Comparison of ENCODE assay signal across 2 cellular contexts in the genomic region with DNA sequence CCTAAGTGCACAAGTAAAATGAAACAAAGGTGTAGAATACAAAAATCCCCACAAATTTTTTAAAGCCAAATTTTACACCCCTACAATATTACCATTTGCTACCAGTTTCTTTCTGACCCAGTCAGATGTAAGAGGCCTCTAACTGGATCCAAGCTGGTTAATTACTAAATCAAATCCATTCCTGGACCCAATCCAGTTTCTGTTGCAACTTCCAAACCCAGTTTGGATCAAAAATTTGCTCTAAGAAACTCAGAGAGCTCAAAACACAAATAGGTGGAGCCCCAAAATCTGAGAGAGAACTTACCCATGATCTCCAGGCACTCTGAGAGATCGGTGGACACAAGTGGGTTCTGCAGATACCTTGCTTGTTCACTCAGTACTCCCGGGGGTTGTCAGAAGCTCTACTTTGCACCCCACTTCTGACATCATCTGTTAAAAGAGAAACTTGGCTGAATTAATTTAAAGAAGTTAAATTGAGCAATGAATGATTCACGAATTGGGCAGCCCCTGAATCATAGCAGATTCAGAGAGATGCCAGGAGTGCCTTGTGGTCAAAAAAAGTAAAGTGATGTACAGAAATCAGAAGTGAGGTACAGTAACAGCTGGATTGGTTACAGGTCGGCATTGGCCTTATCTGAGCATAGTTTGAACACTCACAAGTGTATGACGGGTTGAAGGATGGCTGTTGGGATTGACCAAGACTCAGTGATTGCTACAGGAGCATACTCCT.
TF ChIP-seq lines count a peak whose summit lies in the region.

No MANE protein-coding gene starts in this region.

TF ChIP-seq in SK-N-SH, 30 proteins besides CTCF, POLR2A, EP300 and RAD21 (continued from another document):
- 0 out of 2 replicates have a peak, but pooled peaks have one; percentile 16 for TF ChIP-seq MEF2A (IDR thresholded peaks at IDR 0.05; ENCODE audit: borderline replicate concordance, low read depth)
- TF ChIP-seq SMC3 (IDR thresholded peaks at IDR 0.05; ENCODE audit: low read depth, low read length), result no peak
- TF ChIP-seq SIN3A (IDR thresholded peaks at IDR 0.05; ENCODE audit: borderline replicate concordance, low read depth, low read length), result no peak
- no peak for TF ChIP-seq MXI1 (IDR thresholded peaks at IDR 0.05; ENCODE audit: low read depth, low read length)
- no peak for TF ChIP-seq RCOR1 (IDR thresholded peaks at IDR 0.05; ENCODE audit: low read length)
- TF ChIP-seq EZH2phosphoT487 (IDR thresholded peaks at IDR 0.05; ENCODE audit: borderline replicate concordance, low read depth), result no peak
- TF ChIP-seq NRF1 (IDR thresholded peaks at IDR 0.05; ENCODE audit: low read depth, low read length), result no peak
- peak; percentile 34; the same call in 1 of the 2 replicates for TF ChIP-seq JUND (IDR thresholded peaks at IDR 0.05)
- TF ChIP-seq, protein P1, sequence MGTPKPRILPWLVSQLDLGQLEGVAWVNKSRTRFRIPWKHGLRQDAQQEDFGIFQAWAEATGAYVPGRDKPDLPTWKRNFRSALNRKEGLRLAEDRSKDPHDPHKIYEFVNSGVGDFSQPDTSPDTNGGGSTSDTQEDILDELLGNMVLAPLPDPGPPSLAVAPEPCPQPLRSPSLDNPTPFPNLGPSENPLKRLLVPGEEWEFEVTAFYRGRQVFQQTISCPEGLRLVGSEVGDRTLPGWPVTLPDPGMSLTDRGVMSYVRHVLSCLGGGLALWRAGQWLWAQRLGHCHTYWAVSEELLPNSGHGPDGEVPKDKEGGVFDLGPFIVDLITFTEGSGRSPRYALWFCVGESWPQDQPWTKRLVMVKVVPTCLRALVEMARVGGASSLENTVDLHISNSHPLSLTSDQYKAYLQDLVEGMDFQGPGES (IDR thresholded peaks at IDR 0.05; ENCODE audit: low read depth, low read length), result no peak
- TF ChIP-seq TCF12 (IDR thresholded peaks at IDR 0.05), result peak; percentile 50; the same call in 1 of the 2 replicates
- no peak for TF ChIP-seq ELF1 (IDR thresholded peaks at IDR 0.05)
- TF ChIP-seq, protein P2, sequence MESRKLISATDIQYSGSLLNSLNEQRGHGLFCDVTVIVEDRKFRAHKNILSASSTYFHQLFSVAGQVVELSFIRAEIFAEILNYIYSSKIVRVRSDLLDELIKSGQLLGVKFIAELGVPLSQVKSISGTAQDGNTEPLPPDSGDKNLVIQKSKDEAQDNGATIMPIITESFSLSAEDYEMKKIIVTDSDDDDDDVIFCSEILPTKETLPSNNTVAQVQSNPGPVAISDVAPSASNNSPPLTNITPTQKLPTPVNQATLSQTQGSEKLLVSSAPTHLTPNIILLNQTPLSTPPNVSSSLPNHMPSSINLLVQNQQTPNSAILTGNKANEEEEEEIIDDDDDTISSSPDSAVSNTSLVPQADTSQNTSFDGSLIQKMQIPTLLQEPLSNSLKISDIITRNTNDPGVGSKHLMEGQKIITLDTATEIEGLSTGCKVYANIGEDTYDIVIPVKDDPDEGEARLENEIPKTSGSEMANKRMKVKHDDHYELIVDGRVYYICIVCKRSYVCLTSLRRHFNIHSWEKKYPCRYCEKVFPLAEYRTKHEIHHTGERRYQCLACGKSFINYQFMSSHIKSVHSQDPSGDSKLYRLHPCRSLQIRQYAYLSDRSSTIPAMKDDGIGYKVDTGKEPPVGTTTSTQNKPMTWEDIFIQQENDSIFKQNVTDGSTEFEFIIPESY (IDR thresholded peaks at IDR 0.05; ENCODE audit: borderline replicate concordance, low read depth), result no peak
- TF ChIP-seq, protein P3, sequence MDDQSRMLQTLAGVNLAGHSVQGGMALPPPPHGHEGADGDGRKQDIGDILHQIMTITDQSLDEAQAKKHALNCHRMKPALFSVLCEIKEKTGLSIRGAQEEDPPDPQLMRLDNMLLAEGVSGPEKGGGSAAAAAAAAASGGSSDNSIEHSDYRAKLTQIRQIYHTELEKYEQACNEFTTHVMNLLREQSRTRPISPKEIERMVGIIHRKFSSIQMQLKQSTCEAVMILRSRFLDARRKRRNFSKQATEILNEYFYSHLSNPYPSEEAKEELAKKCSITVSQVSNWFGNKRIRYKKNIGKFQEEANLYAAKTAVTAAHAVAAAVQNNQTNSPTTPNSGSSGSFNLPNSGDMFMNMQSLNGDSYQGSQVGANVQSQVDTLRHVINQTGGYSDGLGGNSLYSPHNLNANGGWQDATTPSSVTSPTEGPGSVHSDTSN (IDR thresholded peaks at IDR 0.05), result peak; percentile 52
- TF ChIP-seq, protein P4, sequence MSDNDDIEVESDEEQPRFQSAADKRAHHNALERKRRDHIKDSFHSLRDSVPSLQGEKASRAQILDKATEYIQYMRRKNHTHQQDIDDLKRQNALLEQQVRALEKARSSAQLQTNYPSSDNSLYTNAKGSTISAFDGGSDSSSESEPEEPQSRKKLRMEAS (IDR thresholded peaks at IDR 0.05; ENCODE audit: low read depth), result no peak
- no peak for TF ChIP-seq FOXJ3 (CRISPR knock-in tag; IDR thresholded peaks at IDR 0.05)
- no peak for TF ChIP-seq CHD2 (IDR thresholded peaks at IDR 0.05; ENCODE audit: low read length, partially characterized antibody)
- no peak for TF ChIP-seq USF2 (IDR thresholded peaks at IDR 0.05; ENCODE audit: borderline replicate concordance, low read depth, low read length)
- no peak for TF ChIP-seq GABPA (IDR thresholded peaks at IDR 0.05; ENCODE audit: low read depth)
- 0 out of 2 replicates have a peak, but pooled peaks have one; percentile 8 for TF ChIP-seq TEAD4 (IDR thresholded peaks at IDR 0.05; ENCODE audit: borderline replicate concordance, insufficient read depth)
- peak; percentile 78 for TF ChIP-seq FOSL2 (IDR thresholded peaks at IDR 0.05; ENCODE audit: borderline replicate concordance, low read depth)
- no peak for TF ChIP-seq YY1 (IDR thresholded peaks at IDR 0.05; ENCODE audit: low read depth)
- no peak for TF ChIP-seq POLR2AphosphoS5 (IDR thresholded peaks at IDR 0.05; ENCODE audit: low read depth, low read length)
- no peak for TF ChIP-seq NFIC (IDR thresholded peaks at IDR 0.05; ENCODE audit: borderline replicate concordance)

TF ChIP-seq in WTC11, 78 proteins besides CTCF, POLR2A, EP300 and RAD21:
- TF ChIP-seq, protein P5, sequence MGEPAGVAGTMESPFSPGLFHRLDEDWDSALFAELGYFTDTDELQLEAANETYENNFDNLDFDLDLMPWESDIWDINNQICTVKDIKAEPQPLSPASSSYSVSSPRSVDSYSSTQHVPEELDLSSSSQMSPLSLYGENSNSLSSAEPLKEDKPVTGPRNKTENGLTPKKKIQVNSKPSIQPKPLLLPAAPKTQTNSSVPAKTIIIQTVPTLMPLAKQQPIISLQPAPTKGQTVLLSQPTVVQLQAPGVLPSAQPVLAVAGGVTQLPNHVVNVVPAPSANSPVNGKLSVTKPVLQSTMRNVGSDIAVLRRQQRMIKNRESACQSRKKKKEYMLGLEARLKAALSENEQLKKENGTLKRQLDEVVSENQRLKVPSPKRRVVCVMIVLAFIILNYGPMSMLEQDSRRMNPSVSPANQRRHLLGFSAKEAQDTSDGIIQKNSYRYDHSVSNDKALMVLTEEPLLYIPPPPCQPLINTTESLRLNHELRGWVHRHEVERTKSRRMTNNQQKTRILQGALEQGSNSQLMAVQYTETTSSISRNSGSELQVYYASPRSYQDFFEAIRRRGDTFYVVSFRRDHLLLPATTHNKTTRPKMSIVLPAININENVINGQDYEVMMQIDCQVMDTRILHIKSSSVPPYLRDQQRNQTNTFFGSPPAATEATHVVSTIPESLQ (CRISPR knock-in tag; IDR thresholded peaks at IDR 0.05), result no peak
- TF ChIP-seq FOXP1 (CRISPR knock-in tag; IDR thresholded peaks at IDR 0.05; ENCODE audit: borderline replicate concordance) (no peak), PRDM15 (CRISPR knock-in tag; IDR thresholded peaks at IDR 0.05) (no peak), NR1H2 (CRISPR knock-in tag; IDR thresholded peaks at IDR 0.05) (no peak), E2F1 (CRISPR knock-in tag; IDR thresholded peaks at IDR 0.05) (no peak), ZNF423 (CRISPR knock-in tag; IDR thresholded peaks at IDR 0.05) (no peak), ETV6 (CRISPR knock-in tag; IDR thresholded peaks at IDR 0.05) (no peak), CREM (CRISPR knock-in tag; IDR thresholded peaks at IDR 0.05) (no peak), TEAD4 (CRISPR knock-in tag; IDR thresholded peaks at IDR 0.05) (no peak), NR2C2 (CRISPR knock-in tag; IDR thresholded peaks at IDR 0.05) (no peak), ZBTB43 (CRISPR knock-in tag; IDR thresholded peaks at IDR 0.05) (no peak), SMAD4 (CRISPR knock-in tag; IDR thresholded peaks at IDR 0.05) (no peak), TCF7 (CRISPR knock-in tag; IDR thresholded peaks at IDR 0.05; ENCODE audit: low read depth) (no peak)
- TF ChIP-seq, protein P6, sequence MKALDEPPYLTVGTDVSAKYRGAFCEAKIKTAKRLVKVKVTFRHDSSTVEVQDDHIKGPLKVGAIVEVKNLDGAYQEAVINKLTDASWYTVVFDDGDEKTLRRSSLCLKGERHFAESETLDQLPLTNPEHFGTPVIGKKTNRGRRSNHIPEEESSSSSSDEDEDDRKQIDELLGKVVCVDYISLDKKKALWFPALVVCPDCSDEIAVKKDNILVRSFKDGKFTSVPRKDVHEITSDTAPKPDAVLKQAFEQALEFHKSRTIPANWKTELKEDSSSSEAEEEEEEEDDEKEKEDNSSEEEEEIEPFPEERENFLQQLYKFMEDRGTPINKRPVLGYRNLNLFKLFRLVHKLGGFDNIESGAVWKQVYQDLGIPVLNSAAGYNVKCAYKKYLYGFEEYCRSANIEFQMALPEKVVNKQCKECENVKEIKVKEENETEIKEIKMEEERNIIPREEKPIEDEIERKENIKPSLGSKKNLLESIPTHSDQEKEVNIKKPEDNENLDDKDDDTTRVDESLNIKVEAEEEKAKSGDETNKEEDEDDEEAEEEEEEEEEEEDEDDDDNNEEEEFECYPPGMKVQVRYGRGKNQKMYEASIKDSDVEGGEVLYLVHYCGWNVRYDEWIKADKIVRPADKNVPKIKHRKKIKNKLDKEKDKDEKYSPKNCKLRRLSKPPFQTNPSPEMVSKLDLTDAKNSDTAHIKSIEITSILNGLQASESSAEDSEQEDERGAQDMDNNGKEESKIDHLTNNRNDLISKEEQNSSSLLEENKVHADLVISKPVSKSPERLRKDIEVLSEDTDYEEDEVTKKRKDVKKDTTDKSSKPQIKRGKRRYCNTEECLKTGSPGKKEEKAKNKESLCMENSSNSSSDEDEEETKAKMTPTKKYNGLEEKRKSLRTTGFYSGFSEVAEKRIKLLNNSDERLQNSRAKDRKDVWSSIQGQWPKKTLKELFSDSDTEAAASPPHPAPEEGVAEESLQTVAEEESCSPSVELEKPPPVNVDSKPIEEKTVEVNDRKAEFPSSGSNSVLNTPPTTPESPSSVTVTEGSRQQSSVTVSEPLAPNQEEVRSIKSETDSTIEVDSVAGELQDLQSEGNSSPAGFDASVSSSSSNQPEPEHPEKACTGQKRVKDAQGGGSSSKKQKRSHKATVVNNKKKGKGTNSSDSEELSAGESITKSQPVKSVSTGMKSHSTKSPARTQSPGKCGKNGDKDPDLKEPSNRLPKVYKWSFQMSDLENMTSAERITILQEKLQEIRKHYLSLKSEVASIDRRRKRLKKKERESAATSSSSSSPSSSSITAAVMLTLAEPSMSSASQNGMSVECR (CRISPR knock-in tag; IDR thresholded peaks at IDR 0.05; ENCODE audit: borderline replicate concordance), result no peak
